In the genomic region with DNA sequence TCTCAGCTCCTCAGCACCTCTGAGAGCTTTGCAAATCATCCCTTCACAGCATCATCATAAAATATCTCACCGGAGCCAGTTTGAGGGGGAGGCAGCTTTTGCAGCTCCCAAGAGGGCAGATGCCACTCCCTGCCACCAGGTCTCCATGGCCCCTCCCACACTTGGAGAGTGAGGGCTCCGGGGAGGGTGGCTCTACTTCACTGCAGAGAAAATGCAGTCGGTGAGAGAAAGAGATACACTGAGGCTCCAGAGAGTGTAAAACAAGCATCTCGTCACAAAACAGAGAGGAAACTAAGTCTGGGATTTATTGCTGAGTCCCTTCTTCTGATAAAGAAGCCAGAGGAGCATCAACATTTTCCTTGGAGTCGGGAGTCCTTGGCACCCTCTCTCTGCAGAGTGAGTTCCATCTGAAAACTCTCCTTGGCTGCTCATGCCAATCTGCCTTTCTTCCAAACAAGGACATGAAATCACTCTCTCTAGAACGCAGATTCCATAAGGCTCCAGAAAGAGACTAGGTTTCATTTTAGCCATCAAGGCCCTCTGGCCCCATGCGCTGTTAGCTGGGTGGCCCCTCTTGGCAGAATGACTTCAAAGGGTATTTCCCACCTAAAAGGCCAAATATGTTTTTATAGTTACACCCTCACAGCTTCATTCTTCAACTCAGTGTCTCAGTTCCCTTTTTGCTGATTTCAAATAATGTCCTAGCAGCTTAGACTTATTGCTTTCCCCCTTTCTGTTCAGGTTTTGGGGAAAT, we compare ENCODE assay signal across 14 cellular contexts.
DNase-seq lines count a peak whose midpoint lies in the region; ATAC-seq and TF ChIP-seq lines count a peak whose summit lies in the region.
"Had no signal": no experiment of that assay in that cellular context is flagged by ENCODE, and none has a peak within 500 bp of the region (broad histone marks: within the 10 kb centered on the region; RNA-seq: fewer than 3 reads in every experiment).

No MANE protein-coding gene starts in this region.

- H3K4me1 Mint-ChIP-seq in activated CD4-positive, alpha-beta memory T cell treated with anti-CD3 and anti-CD28 coated beads, Interleukin-2, amount 10 ng/mL, durations not matched to agents 7 days and 5 days: no peaks in the 10 kb centered on the region

- H3K36me3 Mint-ChIP-seq in activated CD4-positive, alpha-beta memory T cell treated with anti-CD3 and anti-CD28 coated beads, Interleukin-2, amount 10 ng/mL, durations not matched to agents 7 days and 5 days (ENCODE audit: low read depth): no peaks in the 10 kb centered on the region

- H4K20me1 ChIP-seq in OCI-LY1 (ENCODE audit: insufficient read depth, low read length): no peaks in the 10 kb centered on the region

- ATAC-seq in GM19328 (IDR thresholded peaks at IDR 0.05; ENCODE audit: unreplicated experiment) (peak; percentile 57), HG02885 (IDR thresholded peaks at IDR 0.05; ENCODE audit: poor library complexity, unreplicated experiment) (peak; percentile 77), upper lobe of left lung (ENCODE audit: low FRiP score in 2 of 2) (no peak), GM18519 (IDR thresholded peaks at IDR 0.05; ENCODE audit: low FRiP score, unreplicated experiment) (no peak)

- H3K4me3 ChIP-seq in GM08714 (ENCODE audit: low read length) (peak overlapping the region; percentile 27; the same call in 1 of the 2 replicates), OCI-LY1 (ENCODE audit: low read depth, low read length, poor library complexity, severe bottlenecking) (peak overlapping the region; percentile 53), upper lobe of left lung (no peak overlapping the region)
- H3K4me3 ChIP-seq: SJCRH30 had no signal

- no peak overlapping the region for H3K4me3 Mint-ChIP-seq in activated CD4-positive, alpha-beta memory T cell treated with anti-CD3 and anti-CD28 coated beads, Interleukin-2, amount 10 ng/mL, durations not matched to agents 7 days and 5 days

- H3F3A ChIP-seq in OCI-LY1 (ENCODE audit: insufficient read depth, low read length): no peaks in the 10 kb centered on the region

- no peak for TF ChIP-seq EP300 in upper lobe of left lung (IDR thresholded peaks at IDR 0.05)

- no peak overlapping the region for H3K27ac Mint-ChIP-seq in activated CD4-positive, alpha-beta memory T cell treated with anti-CD3 and anti-CD28 coated beads, Interleukin-2, amount 10 ng/mL, durations not matched to agents 7 days and 5 days

- H2AFZ ChIP-seq in OCI-LY1 (ENCODE audit: low read length): no peak overlapping the region
- H2AFZ ChIP-seq: parathyroid adenoma had no signal

- POLR2A ChIA-PET in activated CD4-positive, alpha-beta memory T cell treated with anti-CD3 and anti-CD28 coated beads, Interleukin-2, amount 10 ng/mL, durations not matched to agents 7 days and 5 days (lab: Charles Lee): no interaction called here

- H3K27me3 ChIP-seq in OCI-LY1 (ENCODE audit: insufficient read depth, low read length) (no peaks in the 10 kb centered on the region), upper lobe of left lung (no peaks in the 10 kb centered on the region)
- H3K27me3 ChIP-seq: BE2C, SJCRH30 had no signal

- H3K36me3 ChIP-seq in OCI-LY1 (ENCODE audit: insufficient read depth, low read length) (no peaks in the 10 kb centered on the region), upper lobe of left lung (no peaks in the 10 kb centered on the region)
- H3K36me3 ChIP-seq: BE2C, SJCRH30 had no signal

- no peaks in the 10 kb centered on the region for H3K79me2 ChIP-seq in OCI-LY1 (ENCODE audit: insufficient read depth, low read length)
- H3K79me2 ChIP-seq: parathyroid adenoma had no signal

- peak overlapping the region; percentile 66 for H3K4me2 ChIP-seq in OCI-LY1 (ENCODE audit: low read length)

- peak overlapping the region; percentile 65 for H3K9ac ChIP-seq in OCI-LY1 (ENCODE audit: low read length)
- H3K9ac ChIP-seq: parathyroid adenoma had no signal

- H3K4me1 ChIP-seq in OCI-LY1 (ENCODE audit: insufficient read depth, low read length, severe bottlenecking) (peaks cover 100% of the 10 kb centered on the region), upper lobe of left lung (peaks cover 0 to 5% (median 1%) of the 10 kb centered on the region in 4 donors)
- H3K4me1 ChIP-seq: BE2C, parathyroid adenoma, SJCRH30 had no signal

- DNase-seq in midbrain (lab: John Stamatoyannopoulos, UW) (no peak), upper lobe of left lung (no peak)
- no peak for DNase-seq in activated CD4-positive, alpha-beta memory T cell treated with anti-CD3 and anti-CD28 coated beads, Interleukin-2, amount 10 ng/mL, durations not matched to agents 7 days and 5 days
- DNase-seq: activated T-cell treated with anti-CD3 and anti-CD28 coated beads for 4 hours, BE2C, GOT3, NCI-H1048, SJCRH30 had no signal

- no peak for TF ChIP-seq POLR2A in upper lobe of left lung (IDR thresholded peaks at IDR 0.05)

- H3K27ac ChIP-seq in OCI-LY1 (ENCODE audit: low read depth, low read length, poor library complexity, severe bottlenecking) (peak overlapping the region; percentile 97), upper lobe of left lung (no peak overlapping the region)
- H3K27ac ChIP-seq: parathyroid adenoma, SJCRH30 had no signal

- WGBS in upper lobe of left lung, 2 donors: 53 to 62% methylated on average over 7 of the region's 7 CpGs

- no peaks in the 10 kb centered on the region for H3K9me3 Mint-ChIP-seq in activated CD4-positive, alpha-beta memory T cell treated with anti-CD3 and anti-CD28 coated beads, Interleukin-2, amount 10 ng/mL, durations not matched to agents 7 days and 5 days

- H3K9me3 ChIP-seq in OCI-LY1 (ENCODE audit: low read length): no peaks in the 10 kb centered on the region
- H3K9me3 ChIP-seq in upper lobe of left lung: no peaks in the 10 kb centered on the region
- H3K9me3 ChIP-seq: BE2C, SJCRH30 had no signal

- TF ChIP-seq CTCF in OCI-LY1 (IDR thresholded peaks at IDR 0.05; ENCODE audit: low read length) (no peak), upper lobe of left lung (IDR thresholded peaks at IDR 0.05) (no peak)

- CTCF ChIA-PET in activated CD4-positive, alpha-beta memory T cell treated with anti-CD3 and anti-CD28 coated beads, Interleukin-2, amount 10 ng/mL, durations not matched to agents 7 days and 5 days (lab: Charles Lee): no interaction called here

- H3K9me2 ChIP-seq in OCI-LY1 (ENCODE audit: low read depth, low read length): no peaks in the 10 kb centered on the region

- H3K27me3 Mint-ChIP-seq in activated CD4-positive, alpha-beta memory T cell treated with anti-CD3 and anti-CD28 coated beads, Interleukin-2, amount 10 ng/mL, durations not matched to agents 7 days and 5 days: peaks cover 2% of the 10 kb centered on the region

Comparison
In these comparisons a context has a peak if more than half of its experiments do, and no peak if none do; other contexts are left out.
1. H3K4me3 ChIP-seq: peak in GM08714 (single experiment) and OCI-LY1 (single experiment); none in upper lobe of left lung (0 of 4).
2. ATAC-seq: peak in GM19328 (single experiment) and HG02885 (single experiment); none in upper lobe of left lung (0 of 2) and GM18519 (single experiment).